In genomic region chr11:57662893-57663292, GRCh38 we compare ENCODE assay signal across 15 cellular contexts. TPM values are rescaled to one million over a fixed set of nuclear protein-coding genes. Genes with fewer than 3 reads are reported as not detected.
A peak's percentile ranks its signal among the peaks of the same experiment; 100 is the strongest.
DNase-seq lines count a peak whose midpoint lies in the region; FAIRE-seq and TF ChIP-seq lines count a peak whose summit lies in the region.
"Had no signal": no experiment of that assay in that cellular context is flagged by ENCODE, and none has a peak within 500 bp of the region (broad histone marks: within the 10 kb centered on the region; RNA-seq: fewer than 3 reads in every experiment).

No MANE protein-coding gene starts in this region.

- H2AFZ ChIP-seq in mammary epithelial cell (ENCODE audit: low read depth, low read length) = no peak overlapping the region
- H2AFZ ChIP-seq in H1 (ENCODE audit: low read length) = no peak overlapping the region

- TF ChIP-seq RAD21 in H1 (IDR thresholded peaks at IDR 0.05 in 1 of 2, conservative IDR thresholded peaks at IDR 0.05 in 1 of 2; ENCODE audit: low read depth in 2 of 2, low read length in 2 of 2) = peak; percentile 41 to 66

- H3K4ac ChIP-seq in H1 (replicated peaks; ENCODE audit: insufficient read length, low read depth, low read length) = no peak overlapping the region

- POLR2A ChIA-PET in MCF 10A (lab: Yijun Ruan, JAX) = interaction anchor here (0.6 to 0.8 kb wide), 2 partner anchors 93 to 240 kb away, joined by 3 read pairs; no protein-coding TSS in a partner anchor
- POLR2A ChIA-PET in H1 (lab: Charles Lee; ENCODE audit: partially characterized antibody) = interaction anchor here (0.6 to 1.5 kb wide), 9 partner anchors 9 to 88 kb away, joined by 3 to 8 read pairs (median 3); partner anchors contain the start of genes BTBD18, SELENOH and YPEL4

- H3K18ac ChIP-seq in H1 (ENCODE audit: extremely low read depth, low read length) = no peak overlapping the region

- H3K23ac ChIP-seq in H1 (ENCODE audit: insufficient read length) = no peak overlapping the region

- H3K79me1 ChIP-seq in H1 (ENCODE audit: low read depth, low read length) = peaks cover 4% of the 10 kb centered on the region; the same call in 1 of the 2 replicates

- H3K9me3 Mint-ChIP-seq in MCF 10A (ENCODE audit: unreplicated experiment) = no peaks in the 10 kb centered on the region
- no peaks in the 10 kb centered on the region for H3K9me3 Mint-ChIP-seq in activated T-helper 2 cell treated with anti-CD3 and anti-CD28 coated beads, Interferon-gamma antibody, Interleukin-2, Interleukin-4, amounts not matched to agents 10 μg/mL and 5 μg/mL and 100 μg/mL, durations not matched to agents 14 hours and 24 hours and 36 hours
- H3K9me3 Mint-ChIP-seq: T-helper 1 cell treated with Interleukin-12 subunit alpha and Interleukin-12 subunit beta and Interleukin-4 antibody, amounts not matched to agents 30 μg/mL and 1 μg/mL, for 36 hours had no signal

- H3K4me3 ChIP-seq in mammary epithelial cell (replicated peaks in 1 of 3; ENCODE audit: insufficient read depth in 1 of 3, low read depth in 2 of 3, low read length in 3 of 3) = no peak overlapping the region
- no peak overlapping the region for H3K4me3 ChIP-seq in H1 (ENCODE audit: extremely low read depth in 1 of 4, insufficient read depth in 2 of 4, low read depth in 3 of 4, low read length in 4 of 4)
- H3K4me3 ChIP-seq: ascending aorta, sigmoid colon, tibial artery had no signal

- dilution Hi-C loops in mammary epithelial cell (cut with HindIII; ENCODE audit: low sequenced_read_pairs) = loop anchor here (5.0 kb wide), 1 partner anchor 79 kb away; the partner anchor contains the start of gene SELENOH

- H2BK12ac ChIP-seq in H1 (ENCODE audit: low read depth, low read length) = no peak overlapping the region

- H3K4me2 ChIP-seq in mammary epithelial cell (ENCODE audit: insufficient read depth, low read depth, low read length) = no peak overlapping the region
- no peak overlapping the region for H3K4me2 ChIP-seq in H1 (ENCODE audit: insufficient read depth in 1 of 2, low read depth in 2 of 2, low read length in 2 of 2)

- H3K27ac ChIP-seq in mammary epithelial cell (ENCODE audit: insufficient read depth, low read depth, low read length) = no peak overlapping the region
- no peak overlapping the region for H3K27ac ChIP-seq in H1 (ENCODE audit: low read depth, low read length)
- H3K27ac ChIP-seq: ascending aorta, sigmoid colon, tibial artery had no signal

- H2BK120ac ChIP-seq in H1 (replicated peaks; ENCODE audit: low read depth, low read length) = no peak overlapping the region

- H4K91ac ChIP-seq in H1 (replicated peaks; ENCODE audit: insufficient read length, low read length) = no peak overlapping the region

- H3K36me3 ChIP-seq in mammary epithelial cell (ENCODE audit: insufficient read depth, low read length) = peaks cover 16% of the 10 kb centered on the region
- H3K36me3 ChIP-seq in H1 (ENCODE audit: control insufficient read depth in 2 of 4, insufficient read depth in 4 of 4, low read length in 3 of 4) = peaks cover 3 to 25% (median 19%) of the 10 kb centered on the region in 4 experiments; a peak in 6 of 8 replicates

- H3K4me1 ChIP-seq in mammary epithelial cell (ENCODE audit: insufficient read depth, low read length) (peaks cover 11% of the 10 kb centered on the region), H1 (replicated peaks in 1 of 4; ENCODE audit: control insufficient read depth in 3 of 4, insufficient read depth in 4 of 4, low read length in 3 of 4) (no peaks in the 10 kb centered on the region; a peak in 1 of 7 replicates)

- no peak overlapping the region for H2BK15ac ChIP-seq in H1 (ENCODE audit: low read length)

- H3K27me3 Mint-ChIP-seq in MCF 10A (ENCODE audit: insufficient read depth, unreplicated experiment) = no peaks in the 10 kb centered on the region
- no peaks in the 10 kb centered on the region for H3K27me3 Mint-ChIP-seq in activated T-helper 2 cell treated with anti-CD3 and anti-CD28 coated beads, Interferon-gamma antibody, Interleukin-2, Interleukin-4, amounts not matched to agents 10 μg/mL and 5 μg/mL and 100 μg/mL, durations not matched to agents 14 hours and 24 hours and 36 hours (ENCODE audit: low read depth)

- CTCF ChIA-PET in mammary epithelial cell (lab: Charles Lee; ENCODE audit: low non-redundant PET) (no interaction called here), MCF 10A (lab: Yijun Ruan, JAX) (interaction anchor here (0.5 to 1.8 kb wide), 6 partner anchors 18 to 232 kb away, joined by 3 to 6 read pairs (median 4); partner anchors contain the start of genes MED19, TMX2 and UBE2L6), H1 (lab: Charles Lee; ENCODE audit: partially characterized antibody) (interaction anchor here (0.6 to 3.2 kb wide), 15 partner anchors 10 to 849 kb away, joined by 3 to 8 read pairs (median 3); no protein-coding TSS in a partner anchor)

- H3K27me3 ChIP-seq in mammary epithelial cell (ENCODE audit: insufficient read depth, low read length) = no peaks in the 10 kb centered on the region
- H3K27me3 ChIP-seq in H1 (replicated peaks in 1 of 4; ENCODE audit: control insufficient read depth in 3 of 4, extremely low read depth in 1 of 4, insufficient read depth in 3 of 4, low read length in 3 of 4) = no peaks in the 10 kb centered on the region
- H3K27me3 ChIP-seq: ascending aorta, sigmoid colon, tibial artery had no signal

- DNase-seq in mammary epithelial cell (no peak), MCF 10A (ENCODE audit: unreplicated experiment) (no peak), NAMALWA (ENCODE audit: low spot score) (peak; percentile 66), H1 (ENCODE audit: low read depth in 1 of 2, low spot score in 2 of 2) (no peak), NCI-H2171 (lab: John Stamatoyannopoulos, UW) (no peak), mucosa of gallbladder (ENCODE audit: low spot score) (no peak)
- no peak for DNase-seq in stimulated activated CD4-positive, alpha-beta T cell treated with anti-CD3 and anti-CD28 coated beads, Interleukin-12 subunit alpha, Interleukin-12 subunit beta, amount 100 ng/mL, for 4 hours
- DNase-seq in activated T-helper 2 cell treated with anti-CD3 and anti-CD28 coated beads, Interferon-gamma antibody, Interleukin-2, Interleukin-4, amounts not matched to agents 10 μg/mL and 5 μg/mL and 100 μg/mL, durations not matched to agents 14 hours and 24 hours and 36 hours (ENCODE audit: low spot score) = no peak
- DNase-seq: activated CD8-positive, alpha-beta memory T cell treated with anti-CD3 and anti-CD28 coated beads, Interleukin-2, amount 50 U/mL, for 4 hours; NCI-H1092 treated with DMSO at 0.1 percent for 48 hours; sigmoid colon; tibial artery had no signal

- H4K5ac ChIP-seq in H1 (ENCODE audit: insufficient read length, low read depth, low read length) = no peak overlapping the region

- peaks cover 13% of the 10 kb centered on the region for H3K4me1 Mint-ChIP-seq in MCF 10A (ENCODE audit: insufficient read depth, unreplicated experiment)
- H3K4me1 Mint-ChIP-seq in activated T-helper 2 cell treated with anti-CD3 and anti-CD28 coated beads, Interferon-gamma antibody, Interleukin-2, Interleukin-4, amounts not matched to agents 10 μg/mL and 5 μg/mL and 100 μg/mL, durations not matched to agents 14 hours and 24 hours and 36 hours (ENCODE audit: low read depth) = peaks cover 21% of the 10 kb centered on the region

- no peak overlapping the region for H3K27ac Mint-ChIP-seq in MCF 10A (ENCODE audit: low read depth, unreplicated experiment)
- H3K27ac Mint-ChIP-seq in activated T-helper 2 cell treated with anti-CD3 and anti-CD28 coated beads, Interferon-gamma antibody, Interleukin-2, Interleukin-4, amounts not matched to agents 10 μg/mL and 5 μg/mL and 100 μg/mL, durations not matched to agents 14 hours and 24 hours and 36 hours = no peak overlapping the region
- H3K27ac Mint-ChIP-seq: T-helper 1 cell treated with Interleukin-12 subunit alpha and Interleukin-12 subunit beta and Interleukin-4 antibody, amounts not matched to agents 30 μg/mL and 1 μg/mL, for 36 hours had no signal

- no peak for TF ChIP-seq EP300 in H1 (IDR thresholded peaks at IDR 0.05; ENCODE audit: borderline replicate concordance in 1 of 2, low read depth in 2 of 2, low read length in 2 of 2)

- no peak overlapping the region for H2BK5ac ChIP-seq in H1 (ENCODE audit: low read depth, low read length)

- H2AK5ac ChIP-seq in H1 (ENCODE audit: low read depth, low read length) = no peak overlapping the region

- no peak overlapping the region for H2BK20ac ChIP-seq in H1 (ENCODE audit: low read length)

- WGBS in mammary epithelial cell (ENCODE audit: low coverage, missing lambda C conversion rate) = 78% methylated on average over 4 of the region's 4 CpGs
- WGBS in H1 (ENCODE audit: extremely low coverage in 1 of 2, insufficient coverage in 1 of 2, insufficient read length in 1 of 2, insufficient replicate concordance in 2 of 2, low coverage in 1 of 2, low lambda C conversion rate in 2 of 2, missing lambda C conversion rate in 1 of 2), 2 experiments = 89% methylated on average over 4 of the region's 4 CpGs; no CpG with 5 or more reads in 1 of the 2 experiments

- in situ Hi-C loops in mammary epithelial cell (cut with MboI; ENCODE audit: low sequenced_read_pairs in 2 of 2) = no loop called here

- peaks cover 62% of the 10 kb centered on the region for H3K36me3 Mint-ChIP-seq in MCF 10A (ENCODE audit: insufficient read depth, unreplicated experiment)
- peaks cover 36% of the 10 kb centered on the region for H3K36me3 Mint-ChIP-seq in activated T-helper 2 cell treated with anti-CD3 and anti-CD28 coated beads, Interferon-gamma antibody, Interleukin-2, Interleukin-4, amounts not matched to agents 10 μg/mL and 5 μg/mL and 100 μg/mL, durations not matched to agents 14 hours and 24 hours and 36 hours (ENCODE audit: low read depth)

- BruUV-seq in mammary epithelial cell (replicated peaks; lab: Mats Ljungman, UMichigan) (no TSS peak), MCF 10A (replicated peaks; lab: Mats Ljungman, UMichigan) (no TSS peak)

- no peak overlapping the region for H3K56ac ChIP-seq in H1 (replicated peaks; ENCODE audit: insufficient read length, low read depth, low read length)

- peaks cover 2% of the 10 kb centered on the region for H3K23me2 ChIP-seq in H1 (ENCODE audit: low read depth, low read length)

- H3K14ac ChIP-seq in H1 (ENCODE audit: insufficient read length) = no peak overlapping the region

- H3K4me3 Mint-ChIP-seq in MCF 10A (ENCODE audit: unreplicated experiment) = no peak overlapping the region
- no peak overlapping the region for H3K4me3 Mint-ChIP-seq in activated T-helper 2 cell treated with anti-CD3 and anti-CD28 coated beads, Interferon-gamma antibody, Interleukin-2, Interleukin-4, amounts not matched to agents 10 μg/mL and 5 μg/mL and 100 μg/mL, durations not matched to agents 14 hours and 24 hours and 36 hours (ENCODE audit: low read depth)
- H3K4me3 Mint-ChIP-seq: T-helper 1 cell treated with Interleukin-12 subunit alpha and Interleukin-12 subunit beta and Interleukin-4 antibody, amounts not matched to agents 30 μg/mL and 1 μg/mL, for 36 hours had no signal

- TF ChIP-seq CTCF in mammary epithelial cell (conservative IDR thresholded peaks at IDR 0.05 in 1 of 2, IDR thresholded peaks at IDR 0.05 in 1 of 2; ENCODE audit: extremely low read depth in 1 of 2, insufficient read depth in 1 of 2, low read depth in 1 of 2, low read length in 2 of 2) (peak; percentile 10 to 25), MCF 10A (IDR thresholded peaks at IDR 0.05; ENCODE audit: unreplicated experiment) (no peak), H1 (IDR thresholded peaks at IDR 0.05; ENCODE audit: control extremely low read depth in 1 of 3, insufficient read depth in 1 of 3, low read depth in 1 of 3, low read length in 3 of 3) (peak in 1 of 3 experiments; percentile 26; a peak in 2 of 4 replicates)

- H3K9me3 ChIP-seq in mammary epithelial cell (replicated peaks; ENCODE audit: insufficient read depth, low read length) (no peaks in the 10 kb centered on the region), H1 (ENCODE audit: insufficient read depth in 2 of 2, low read depth in 1 of 2, low read length in 1 of 2) (no peaks in the 10 kb centered on the region)
- H3K9me3 ChIP-seq: ascending aorta, sigmoid colon, tibial artery had no signal

- peaks cover 38% of the 10 kb centered on the region for H3K79me2 ChIP-seq in mammary epithelial cell (ENCODE audit: insufficient read depth, low read length)
- peaks cover 0 to 17% of the 10 kb centered on the region in 2 experiments; a peak in 3 of 4 replicates for H3K79me2 ChIP-seq in H1 (ENCODE audit: control insufficient read depth in 1 of 2, insufficient read depth in 2 of 2, low read length in 2 of 2)

- TF ChIP-seq POLR2A in H1 (IDR thresholded peaks at IDR 0.05; ENCODE audit: control extremely low read depth in 1 of 2, low read depth in 2 of 2, low read length in 2 of 2) = no peak

- intact Hi-C loops in mammary epithelial cell (cut with micrococcal nuclease) = no loop called here
- intact Hi-C loops in MCF 10A (cut with micrococcal nuclease) = no loop called here
- intact Hi-C loops in activated T-helper 2 cell treated with anti-CD3 and anti-CD28 coated beads, Interferon-gamma antibody, Interleukin-2, Interleukin-4, amounts not matched to agents 10 μg/mL and 5 μg/mL and 100 μg/mL, durations not matched to agents 14 hours and 24 hours and 36 hours (cut with micrococcal nuclease) = loop anchor here (10.0 kb wide), 1 partner anchor 1482 kb away; the partner anchor contains the start of gene FAM111A

- no peak overlapping the region for H4K8ac ChIP-seq in H1 (ENCODE audit: extremely low read depth, insufficient read depth, low read length)

- H4K20me1 ChIP-seq in mammary epithelial cell (ENCODE audit: insufficient read depth, low read length) = no peaks in the 10 kb centered on the region
- peaks cover 2 to 3% of the 10 kb centered on the region in 2 experiments for H4K20me1 ChIP-seq in H1 (replicated peaks in 1 of 2; ENCODE audit: control insufficient read depth in 1 of 2, insufficient read depth in 2 of 2, low read length in 2 of 2)

- no peak for FAIRE-seq in H1 (lab: Jason Lieb, UNC)
- FAIRE-seq: endometrium had no signal

- H3K9ac ChIP-seq in mammary epithelial cell (ENCODE audit: insufficient read depth, low read length) (no peak overlapping the region), H1 (replicated peaks in 1 of 4; ENCODE audit: extremely low read depth in 1 of 4, low read depth in 3 of 4, low read length in 3 of 4) (no peak overlapping the region)

RNA-seq across cellular contexts. Expression of gene ZDHHC5, which starts 5.0 kb away (rescaled TPM):
- total RNA-seq in mammary epithelial cell = 100 to 1,000 TPM in 1 of 2 donors, 10 to 100 TPM in 1; 81.7 to 101 TPM
- polyA plus RNA-seq in mammary epithelial cell = 94.2 TPM
- 108 TPM for polyA minus RNA-seq in mammary epithelial cell
- total RNA-seq in MCF 10A (2022) = 73.8 and 74.6 TPM in 2 replicates
- total RNA-seq in H1 (2021; fragmentation: NEBNext Ultra II Directional; extraction: Animal tissue kit (Norgen Biotek cat#: 25700)) = 54.8 and 56.3 TPM in 2 replicates
- polyA plus RNA-seq in H1 (2011; rRNA removed) = 36.1 and 40.0 TPM in 2 replicates
- 43.3 TPM for polyA plus RNA-seq in H1 (2011; cell fraction: cytosol; rRNA removed)
- polyA plus RNA-seq in H1 (2011; cell fraction: nucleus; rRNA removed) = 53.0 TPM
- 30.3 to 43.2 TPM (median 37.2 TPM) in 4 replicates for polyA plus RNA-seq in H1 (2012, experiment 1 of 2)
- polyA plus RNA-seq in H1 (2012, experiment 2 of 2) = 29.7 TPM
- 43.4 TPM for polyA plus RNA-seq in H1 (2013, experiment 1 of 2)
- polyA plus RNA-seq in H1 (2013, experiment 2 of 2) = 48.7 TPM
- 84.0 and 88.8 TPM in 2 replicates for polyA minus RNA-seq in H1 (2011; rRNA and poly(A)+ RNA removed)
- 31.1 TPM for polyA minus RNA-seq in H1 (2011; cell fraction: cytosol; rRNA and poly(A)+ RNA removed)
- 34.7 TPM for polyA minus RNA-seq in H1 (2011; cell fraction: nucleus; rRNA and poly(A)+ RNA removed)
- 60.7 TPM for total RNA-seq in mucosa of gallbladder
- 64.7 and 69.9 TPM in 2 replicates for total RNA-seq in activated T-helper 2 cell treated with anti-CD3 and anti-CD28 coated beads, Interferon-gamma antibody, Interleukin-2, Interleukin-4, amounts not matched to agents 10 μg/mL and 5 μg/mL and 100 μg/mL, durations not matched to agents 14 hours and 24 hours and 36 hours

RNA-seq across cellular contexts. Expression of gene CLP1, which starts 5.3 kb away (rescaled TPM):
- total RNA-seq in mammary epithelial cell (10 to 100 TPM; 16.0 to 19.0 TPM), MCF 10A (2022) (8.6 and 9.2 TPM in 2 replicates), mucosa of gallbladder (10.3 TPM)
- polyA plus RNA-seq in mammary epithelial cell (38.7 TPM), H1 (2011; rRNA removed) (25.6 and 29.4 TPM in 2 replicates)
- 19.0 TPM for polyA minus RNA-seq in mammary epithelial cell
- total RNA-seq in H1 (2021; fragmentation: NEBNext Ultra II Directional; extraction: Animal tissue kit (Norgen Biotek cat#: 25700)) = 29.3 and 29.9 TPM in 2 replicates
- 34.3 TPM for polyA plus RNA-seq in H1 (2011; cell fraction: cytosol; rRNA removed)
- 17.9 TPM for polyA plus RNA-seq in H1 (2011; cell fraction: nucleus; rRNA removed)
- polyA plus RNA-seq in H1 (2012, experiment 1 of 2) = 25.6 to 29.5 TPM (median 29.2 TPM) in 4 replicates
- polyA plus RNA-seq in H1 (2012, experiment 2 of 2) = 8.3 TPM
- polyA plus RNA-seq in H1 (2013, experiment 1 of 2) = 14.9 TPM
- 14.9 TPM for polyA plus RNA-seq in H1 (2013, experiment 2 of 2)
- polyA minus RNA-seq in H1 (2011; rRNA and poly(A)+ RNA removed) = 38.6 and 50.0 TPM in 2 replicates
- polyA minus RNA-seq in H1 (2011; cell fraction: cytosol; rRNA and poly(A)+ RNA removed) = 14.3 TPM
- 13.7 TPM for polyA minus RNA-seq in H1 (2011; cell fraction: nucleus; rRNA and poly(A)+ RNA removed)
- 17.7 and 19.9 TPM in 2 replicates for total RNA-seq in activated T-helper 2 cell treated with anti-CD3 and anti-CD28 coated beads, Interferon-gamma antibody, Interleukin-2, Interleukin-4, amounts not matched to agents 10 μg/mL and 5 μg/mL and 100 μg/mL, durations not matched to agents 14 hours and 24 hours and 36 hours

RNA-seq across cellular contexts. Expression of gene YPEL4, which starts 13.2 kb away (rescaled TPM):
- under 1 TPM; under 0.01 to 0.35 TPM for total RNA-seq in mammary epithelial cell
- polyA plus RNA-seq in mammary epithelial cell = 0.05 TPM
- polyA minus RNA-seq in mammary epithelial cell = not detected
- total RNA-seq in MCF 10A (2022) = 0.16 TPM in 1 of 2 replicates, not detected in the other
- total RNA-seq in H1 (2021; fragmentation: NEBNext Ultra II Directional; extraction: Animal tissue kit (Norgen Biotek cat#: 25700)) = 0.13 TPM in 1 of 2 replicates, not detected in the other
- 0.09 and 0.38 TPM in 2 replicates for polyA plus RNA-seq in H1 (2011; rRNA removed)
- polyA plus RNA-seq in H1 (2011; cell fraction: cytosol; rRNA removed) = 0.05 TPM
- polyA plus RNA-seq in H1 (2011; cell fraction: nucleus; rRNA removed) = 0.19 TPM
- 4.7 to 5.7 TPM (median 5.0 TPM) in 4 replicates for polyA plus RNA-seq in H1 (2012, experiment 1 of 2)
- polyA plus RNA-seq in H1 (2012, experiment 2 of 2) = 0.89 TPM
- 0.06 TPM for polyA plus RNA-seq in H1 (2013, experiment 1 of 2)
- polyA plus RNA-seq in H1 (2013, experiment 2 of 2) = 0.06 TPM
- polyA minus RNA-seq in H1 (2011; rRNA and poly(A)+ RNA removed) = 0.07 and 0.19 TPM in 2 replicates
- polyA minus RNA-seq in H1 (2011; cell fraction: cytosol; rRNA and poly(A)+ RNA removed) = not detected
- 0.40 TPM for polyA minus RNA-seq in H1 (2011; cell fraction: nucleus; rRNA and poly(A)+ RNA removed)
- total RNA-seq in mucosa of gallbladder = 1.9 TPM
- total RNA-seq in activated T-helper 2 cell treated with anti-CD3 and anti-CD28 coated beads, Interferon-gamma antibody, Interleukin-2, Interleukin-4, amounts not matched to agents 10 μg/mL and 5 μg/mL and 100 μg/mL, durations not matched to agents 14 hours and 24 hours and 36 hours = 0.37 and 0.64 TPM in 2 replicates
- total RNA-seq: ascending aorta had no signal

RNA-seq across cellular contexts. Expression of gene MED19, which starts 49.1 kb away (rescaled TPM):
- total RNA-seq in mammary epithelial cell (10 to 100 TPM; 10.3 to 21.0 TPM), MCF 10A (2022) (32.3 and 36.2 TPM in 2 replicates), mucosa of gallbladder (15.6 TPM)
- polyA plus RNA-seq in mammary epithelial cell (23.1 TPM), H1 (2011; rRNA removed) (35.4 and 49.3 TPM in 2 replicates)
- not detected for polyA minus RNA-seq in mammary epithelial cell
- total RNA-seq in H1 (2021; fragmentation: NEBNext Ultra II Directional; extraction: Animal tissue kit (Norgen Biotek cat#: 25700)) = 19.4 and 20.5 TPM in 2 replicates
- 25.1 TPM for polyA plus RNA-seq in H1 (2011; cell fraction: cytosol; rRNA removed)
- 15.8 TPM for polyA plus RNA-seq in H1 (2011; cell fraction: nucleus; rRNA removed)
- 15.3 to 18.0 TPM (median 16.8 TPM) in 4 replicates for polyA plus RNA-seq in H1 (2012, experiment 1 of 2)
- 23.2 TPM for polyA plus RNA-seq in H1 (2012, experiment 2 of 2)
- 33.4 TPM for polyA plus RNA-seq in H1 (2013, experiment 1 of 2)
- polyA plus RNA-seq in H1 (2013, experiment 2 of 2) = 30.4 TPM
- 7.3 and 8.2 TPM in 2 replicates for polyA minus RNA-seq in H1 (2011; rRNA and poly(A)+ RNA removed)
- polyA minus RNA-seq in H1 (2011; cell fraction: cytosol; rRNA and poly(A)+ RNA removed) = 4.3 TPM
- polyA minus RNA-seq in H1 (2011; cell fraction: nucleus; rRNA and poly(A)+ RNA removed) = 10.6 TPM
- 13.0 and 14.1 TPM in 2 replicates for total RNA-seq in activated T-helper 2 cell treated with anti-CD3 and anti-CD28 coated beads, Interferon-gamma antibody, Interleukin-2, Interleukin-4, amounts not matched to agents 10 μg/mL and 5 μg/mL and 100 μg/mL, durations not matched to agents 14 hours and 24 hours and 36 hours

RNA-seq across cellular contexts. Expression of gene TMX2, which starts 49.5 kb away (rescaled TPM):
- total RNA-seq in mammary epithelial cell (10 to 100 TPM; 54.0 to 95.8 TPM), MCF 10A (2022) (145 and 161 TPM in 2 replicates), mucosa of gallbladder (72.3 TPM)
- polyA plus RNA-seq in mammary epithelial cell (87.7 TPM), H1 (2011; rRNA removed) (65.3 and 70.4 TPM in 2 replicates)
- 127 TPM for polyA minus RNA-seq in mammary epithelial cell
- 100.0 and 104 TPM in 2 replicates for total RNA-seq in H1 (2021; fragmentation: NEBNext Ultra II Directional; extraction: Animal tissue kit (Norgen Biotek cat#: 25700))
- polyA plus RNA-seq in H1 (2011; cell fraction: cytosol; rRNA removed) = 79.7 TPM
- 117 TPM for polyA plus RNA-seq in H1 (2011; cell fraction: nucleus; rRNA removed)
- 93.1 to 113 TPM (median 98.2 TPM) in 4 replicates for polyA plus RNA-seq in H1 (2012, experiment 1 of 2)
- 105 TPM for polyA plus RNA-seq in H1 (2012, experiment 2 of 2)
- polyA plus RNA-seq in H1 (2013, experiment 1 of 2) = 147 TPM
- polyA plus RNA-seq in H1 (2013, experiment 2 of 2) = 167 TPM
- 155 and 165 TPM in 2 replicates for polyA minus RNA-seq in H1 (2011; rRNA and poly(A)+ RNA removed)
- polyA minus RNA-seq in H1 (2011; cell fraction: cytosol; rRNA and poly(A)+ RNA removed) = 69.8 TPM
- 65.3 TPM for polyA minus RNA-seq in H1 (2011; cell fraction: nucleus; rRNA and poly(A)+ RNA removed)
- total RNA-seq in activated T-helper 2 cell treated with anti-CD3 and anti-CD28 coated beads, Interferon-gamma antibody, Interleukin-2, Interleukin-4, amounts not matched to agents 10 μg/mL and 5 μg/mL and 100 μg/mL, durations not matched to agents 14 hours and 24 hours and 36 hours = 74.6 and 80.0 TPM in 2 replicates
